ENCODE assay signal across 1 cellular context in genomic region chr2:190716176-190716807, GRCh38.
TF ChIP-seq lines count a peak whose summit lies in the region.

No MANE protein-coding gene starts in this region.

TF ChIP-seq in SK-N-SH treated with all-trans-retinoic acid at 6 μM for 48 hours, 23 proteins besides CTCF, POLR2A, EP300 and RAD21 (continued from another document):
- no peak for TF ChIP-seq TSHZ2 (CRISPR knock-in tag; IDR thresholded peaks at IDR 0.05)
- TF ChIP-seq ISL1 (CRISPR knock-in tag; IDR thresholded peaks at IDR 0.05): no peak
- no peak for TF ChIP-seq OSR1 (CRISPR knock-in tag; IDR thresholded peaks at IDR 0.05)
- no peak for TF ChIP-seq ESRRG (CRISPR knock-in tag; IDR thresholded peaks at IDR 0.05)
